25 cellular contexts compared by ENCODE assay signal in genomic region chr21:33219961-33220360, GRCh38.
"Had no signal": no experiment of that assay in that cellular context is flagged by ENCODE, and none has a peak within 500 bp of the region (broad histone marks: within the 10 kb centered on the region; RNA-seq: fewer than 3 reads in every experiment).

No MANE protein-coding gene starts in this region.

- H3K27me3 Mint-ChIP-seq: naive B cell, type B pancreatic cell had no signal

- FAIRE-seq: endometrium, islet of Langerhans, urothelium cell line had no signal

- H3K4me2 ChIP-seq: smooth muscle cell had no signal

- H3K27ac ChIP-seq: dorsolateral prefrontal cortex, epithelial cell of prostate, esophagus muscularis mucosa, heart right ventricle, ovary, right atrium auricular region, stomach had no signal

- H3K27me3 ChIP-seq: dorsolateral prefrontal cortex, gastrocnemius medialis, heart right ventricle, ovary, right atrium auricular region, stomach had no signal

- H3K27ac Mint-ChIP-seq: stimulated activated effector memory CD8-positive, alpha-beta T cell treated with anti-CD3 and anti-CD28 coated beads, Interleukin-12 subunit alpha, Interleukin-12 subunit beta, amount 100 ng/mL, for 72 hours; type B pancreatic cell had no signal

- H3K4me3 Mint-ChIP-seq: naive B cell; neural crest cell; stimulated activated effector memory CD8-positive, alpha-beta T cell treated with anti-CD3 and anti-CD28 coated beads, Interleukin-12 subunit alpha, Interleukin-12 subunit beta, amount 100 ng/mL, for 72 hours; type B pancreatic cell had no signal

- DNase-seq: cortex of kidney; dorsolateral prefrontal cortex; effector CD8-positive, alpha-beta T cell; gastrocnemius medialis; heart right ventricle; hypothalamus; kidney glomerular epithelial cell; mesendoderm; naive B cell; nucleus accumbens; ovary; stimulated activated CD4-positive, alpha-beta T cell treated with anti-CD3 and anti-CD28 coated beads, Interleukin-4, amount 100 ng/mL, for 1 hour; stimulated activated CD8-positive, alpha-beta memory T cell treated with anti-CD3 and anti-CD28 coated beads, Interleukin-4, amount 100 ng/mL, for 48 hours; stomach; substantia nigra had no signal

- H3K36me3 Mint-ChIP-seq: type B pancreatic cell had no signal

- ATAC-seq: heart right ventricle; stimulated activated effector memory CD8-positive, alpha-beta T cell treated with anti-CD3 and anti-CD28 coated beads, Interleukin-12 subunit alpha, Interleukin-12 subunit beta, amount 100 ng/mL, for 72 hours had no signal

- H3K4me3 ChIP-seq: dorsolateral prefrontal cortex, esophagus muscularis mucosa, gastrocnemius medialis, heart right ventricle, ovary, right atrium auricular region, smooth muscle cell, stomach had no signal

- H3K4me1 ChIP-seq: esophagus muscularis mucosa, gastrocnemius medialis, right atrium auricular region had no signal

- H3K36me3 ChIP-seq: esophagus muscularis mucosa, gastrocnemius medialis, heart right ventricle, ovary, right atrium auricular region, stomach had no signal

- H3K9me3 ChIP-seq: ovary, right atrium auricular region had no signal
